ENCODE assay signal across 14 cellular contexts in the genomic region with DNA sequence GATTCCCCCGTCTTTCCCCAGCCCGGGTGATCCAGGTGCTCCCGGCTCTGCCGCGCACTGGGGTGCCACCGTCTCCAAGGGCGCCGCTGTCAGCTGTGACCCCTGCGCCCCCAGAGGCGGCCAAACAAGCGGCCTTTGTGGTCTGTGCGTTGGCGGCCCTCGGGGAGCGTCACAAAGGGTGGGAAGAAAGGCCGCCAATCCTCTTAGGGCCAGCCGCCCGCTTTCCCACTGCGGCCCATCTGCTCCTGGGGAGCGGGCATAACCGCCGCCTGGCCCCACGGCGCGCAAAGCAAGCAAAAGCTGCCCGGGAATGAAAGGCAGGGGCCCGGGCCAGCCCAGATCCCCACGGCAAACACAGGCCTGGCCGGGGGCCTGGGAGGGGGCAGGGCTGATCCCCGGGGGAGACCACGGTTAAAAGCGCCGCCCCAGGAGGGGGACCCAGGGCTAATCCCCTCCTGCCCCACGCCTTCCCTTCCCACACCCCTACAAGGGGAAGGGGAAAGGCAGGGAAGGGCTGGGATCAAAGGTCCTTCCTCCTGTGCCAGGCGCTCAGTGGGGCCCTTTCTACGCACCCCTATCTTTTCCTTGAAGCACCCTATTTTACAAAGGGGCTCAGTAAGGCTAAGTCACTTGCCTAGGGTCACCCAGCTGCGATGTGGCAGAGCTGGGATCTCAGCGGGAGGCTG. TPM values are rescaled to one million over a fixed set of nuclear protein-coding genes. Genes with fewer than 3 reads are reported as not detected.
DNase-seq lines count a peak whose midpoint lies in the region; ATAC-seq and TF ChIP-seq lines count a peak whose summit lies in the region.
"Had no signal": no experiment of that assay in that cellular context is flagged by ENCODE, and none has a peak within 500 bp of the region (broad histone marks: within the 10 kb centered on the region; RNA-seq: fewer than 3 reads in every experiment).

No MANE protein-coding gene starts in this region.

- H3K36me3 ChIP-seq in H7 (replicated peaks; ENCODE audit: control insufficient read depth, insufficient read depth, low read length): no peaks in the 10 kb centered on the region
- no peaks in the 10 kb centered on the region for H3K36me3 ChIP-seq in WERI-Rb-1

- H3K27ac ChIP-seq in WERI-Rb-1: peak overlapping the region; percentile 93

- DNase-seq in H7: peak; percentile 68
- peak; percentile 90 for DNase-seq in WERI-Rb-1
- DNase-seq in left colon: peak in 1 of 2 donors; percentile 31
- DNase-seq in sciatic nerve (ENCODE audit: low spot score): peak; percentile 72
- no peak for DNase-seq in foreskin fibroblast
- DNase-seq in mucosa of gallbladder (ENCODE audit: low spot score): no peak
- no peak for DNase-seq in NCI-H1048 (lab: John Stamatoyannopoulos, UW)
- DNase-seq: AML-193, NCI-H1436, NCI-H2081 treated with DMSO at 0.1 percent for 48 hours, NCI-H524 treated with DMSO at 0.1 percent for 48 hours, SHP77, SK-N-SH had no signal

- no peak overlapping the region for H3K4me3 ChIP-seq in H7 (ENCODE audit: insufficient read depth, low read depth, low read length)
- H3K4me3 ChIP-seq in WERI-Rb-1 (ENCODE audit: low read depth, low read length): no peak overlapping the region
- no peak overlapping the region for H3K4me3 ChIP-seq in foreskin fibroblast (ENCODE audit: low read depth in 1 of 2, low read length in 2 of 2)

- no peaks in the 10 kb centered on the region for H3K27me3 ChIP-seq in H7 (ENCODE audit: control insufficient read depth, insufficient read depth, low read length)
- no peaks in the 10 kb centered on the region for H3K27me3 ChIP-seq in WERI-Rb-1 (ENCODE audit: insufficient read depth, low read depth, severe bottlenecking)

- peak; percentile 33; the same call in 1 of the 2 replicates for TF ChIP-seq CTCF in WERI-Rb-1 (IDR thresholded peaks at IDR 0.05; ENCODE audit: low read depth, low read length)
- no peak for TF ChIP-seq CTCF in foreskin fibroblast (IDR thresholded peaks at IDR 0.05; ENCODE audit: low read depth, low read length)

- H3K9me3 ChIP-seq in WERI-Rb-1 (ENCODE audit: severe bottlenecking): no peaks in the 10 kb centered on the region
- H3K9me3 ChIP-seq: SK-N-SH had no signal

- ATAC-seq in left colon (peak; percentile 52), sciatic nerve (peak; percentile 74), HG03460 (IDR thresholded peaks at IDR 0.05; ENCODE audit: unreplicated experiment) (no peak)

- intact Hi-C loops in left colon (cut with DNase I, micrococcal nuclease): no loop called here
- intact Hi-C loops in sciatic nerve (cut with DNase I): no loop called here

RNA-seq across cellular contexts. Expression of gene C1QB, which starts 24.0 kb away (rescaled TPM):
- not detected in 2 replicates for total RNA-seq in H7 (2014; rRNA removed; shearing (Covaris generic))
- total RNA-seq in left colon (100 to 1,000 TPM in 1 of 2 donors, 10 to 100 TPM in 1; 32.5 to 150 TPM), sciatic nerve (122 TPM), mucosa of gallbladder (190 TPM)

RNA-seq across cellular contexts. Expression of gene EPHB2, which starts 33.6 kb away (rescaled TPM):
- total RNA-seq in H7 (2014; rRNA removed; shearing (Covaris generic)): 12.3 and 14.8 TPM in 2 replicates
- total RNA-seq in left colon (10 to 100 TPM; 43.3 to 72.8 TPM), sciatic nerve (22.6 TPM), mucosa of gallbladder (3.7 TPM)

RNA-seq across cellular contexts. Expression of gene C1QC, which starts 33.6 kb away (rescaled TPM):
- total RNA-seq in H7 (2014; rRNA removed; shearing (Covaris generic)): not detected in 2 replicates
- total RNA-seq in left colon (100 to 1,000 TPM in 1 of 2 donors, 10 to 100 TPM in 1; 32.3 to 147 TPM), sciatic nerve (126 TPM), mucosa of gallbladder (217 TPM)

RNA-seq across cellular contexts. Expression of gene C1QA, which starts 40.6 kb away (rescaled TPM):
- not detected in 2 replicates for total RNA-seq in H7 (2014; rRNA removed; shearing (Covaris generic))
- total RNA-seq in left colon: 100 to 1,000 TPM in 1 of 2 donors, 10 to 100 TPM in 1; 22.8 to 129 TPM
- total RNA-seq in sciatic nerve: 109 TPM
- total RNA-seq in mucosa of gallbladder: 164 TPM

Comparison
In these comparisons a context has a peak if more than half of its experiments do, and no peak if none do; other contexts are left out.
1. DNase-seq: peak in H7 (single experiment), WERI-Rb-1 (single experiment) and sciatic nerve (single experiment); none in foreskin fibroblast (0 of 2), mucosa of gallbladder (single experiment) and NCI-H1048 (single experiment).
2. RNA of gene C1QB, which starts 24.0 kb away (total RNA-seq): 190 TPM in mucosa of gallbladder (single experiment), 32.5 to 150 TPM in left colon and 122 TPM in sciatic nerve (single experiment); not detected in H7; every median in the first group is over 10 times any median in the second.
3. RNA of gene C1QC, which starts 33.6 kb away (total RNA-seq): 217 TPM in mucosa of gallbladder (single experiment), 32.3 to 147 TPM in left colon and 126 TPM in sciatic nerve (single experiment); not detected in H7; every median in the first group is over 10 times any median in the second.